In genomic region chr4:110914791-110915190, GRCh38 we compare ENCODE assay signal across 3 cellular contexts.
"Had no signal": no experiment of that assay in that cellular context is flagged by ENCODE, and none has a peak within 500 bp of the region (broad histone marks: within the 10 kb centered on the region; RNA-seq: fewer than 3 reads in every experiment).

No MANE protein-coding gene starts in this region.

- DNase-seq: GDM1, GF-D8 had no signal

- ATAC-seq: GM12878 had no signal

- H3K4me3 ChIP-seq: GM12878 had no signal
